In genomic region chr1:182718311-182718710, GRCh38 we compare ENCODE assay signal across 1 cellular context.
TF ChIP-seq lines count a peak whose summit lies in the region.

No MANE protein-coding gene starts in this region.

TF ChIP-seq in GM23338, 12 proteins besides CTCF, POLR2A, EP300 and RAD21 (continued from another document):
- TF ChIP-seq, protein P1, sequence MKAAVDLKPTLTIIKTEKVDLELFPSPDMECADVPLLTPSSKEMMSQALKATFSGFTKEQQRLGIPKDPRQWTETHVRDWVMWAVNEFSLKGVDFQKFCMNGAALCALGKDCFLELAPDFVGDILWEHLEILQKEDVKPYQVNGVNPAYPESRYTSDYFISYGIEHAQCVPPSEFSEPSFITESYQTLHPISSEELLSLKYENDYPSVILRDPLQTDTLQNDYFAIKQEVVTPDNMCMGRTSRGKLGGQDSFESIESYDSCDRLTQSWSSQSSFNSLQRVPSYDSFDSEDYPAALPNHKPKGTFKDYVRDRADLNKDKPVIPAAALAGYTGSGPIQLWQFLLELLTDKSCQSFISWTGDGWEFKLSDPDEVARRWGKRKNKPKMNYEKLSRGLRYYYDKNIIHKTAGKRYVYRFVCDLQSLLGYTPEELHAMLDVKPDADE (IDR thresholded peaks at IDR 0.05), result no peak
- TF ChIP-seq ZNF331 (CRISPR knock-in tag; IDR thresholded peaks at IDR 0.05; ENCODE audit: low read depth), result no peak
